Comparison of ENCODE assay signal across 18 cellular contexts in genomic region chr19:47100290-47100689, GRCh38. TPM values are rescaled to one million over a fixed set of nuclear protein-coding genes. Genes with fewer than 3 reads are reported as not detected.
DNase-seq lines count a peak whose midpoint lies in the region; ATAC-seq and TF ChIP-seq lines count a peak whose summit lies in the region.
"Had no signal": no experiment of that assay in that cellular context is flagged by ENCODE, and none has a peak within 500 bp of the region (broad histone marks: within the 10 kb centered on the region; RNA-seq: fewer than 3 reads in every experiment).

No MANE protein-coding gene starts in this region.

- ATAC-seq in activated naive CD8-positive, alpha-beta T cell treated with anti-CD3 and anti-CD28 coated beads, Interleukin-2, amount 50 U/mL, for 24 hours: no peak
- ATAC-seq in GM21576 (IDR thresholded peaks at IDR 0.05; ENCODE audit: unreplicated experiment): no peak
- ATAC-seq: left ventricle myocardium superior had no signal

- no peak overlapping the region for H3K4me3 Mint-ChIP-seq in activated CD4-positive, alpha-beta T cell treated with anti-CD3 and anti-CD28 coated beads, Interleukin-2, amount 10 ng/mL, durations not matched to agents 24 days and 14 days
- H3K4me3 Mint-ChIP-seq in activated naive CD8-positive, alpha-beta T cell treated with anti-CD3 and anti-CD28 coated beads, Interleukin-2, amount 50 U/mL, for 24 hours: no peak overlapping the region
- no peak overlapping the region for H3K4me3 Mint-ChIP-seq in progenitor cell of endocrine pancreas (ENCODE audit: low read depth)
- H3K4me3 Mint-ChIP-seq: stimulated activated naive CD8-positive, alpha-beta T cell treated with anti-CD3 and anti-CD28 coated beads, Interleukin-15, Interleukin-2, amounts not matched to agents 100 ng/mL and 50 ng/mL, for 24 hours had no signal

- H3K4me3 ChIP-seq in stomach (no peak overlapping the region), tibial nerve (no peak overlapping the region)
- H3K4me3 ChIP-seq: adrenal gland, prostate gland, smooth muscle cell, uterus had no signal

- H3K9me3 Mint-ChIP-seq in activated CD4-positive, alpha-beta T cell treated with anti-CD3 and anti-CD28 coated beads, Interleukin-2, amount 10 ng/mL, durations not matched to agents 24 days and 14 days: no peaks in the 10 kb centered on the region
- no peaks in the 10 kb centered on the region for H3K9me3 Mint-ChIP-seq in activated naive CD8-positive, alpha-beta T cell treated with anti-CD3 and anti-CD28 coated beads, Interleukin-2, amount 50 U/mL, for 24 hours
- no peaks in the 10 kb centered on the region for H3K9me3 Mint-ChIP-seq in progenitor cell of endocrine pancreas (ENCODE audit: low read depth)
- H3K9me3 Mint-ChIP-seq: stimulated activated naive CD8-positive, alpha-beta T cell treated with anti-CD3 and anti-CD28 coated beads, Interleukin-15, Interleukin-2, amounts not matched to agents 100 ng/mL and 50 ng/mL, for 24 hours had no signal

- no peaks in the 10 kb centered on the region for H3K27me3 Mint-ChIP-seq in activated CD4-positive, alpha-beta T cell treated with anti-CD3 and anti-CD28 coated beads, Interleukin-2, amount 10 ng/mL, durations not matched to agents 24 days and 14 days
- no peaks in the 10 kb centered on the region for H3K27me3 Mint-ChIP-seq in activated naive CD8-positive, alpha-beta T cell treated with anti-CD3 and anti-CD28 coated beads, Interleukin-2, amount 50 U/mL, for 24 hours
- no peaks in the 10 kb centered on the region for H3K27me3 Mint-ChIP-seq in progenitor cell of endocrine pancreas
- H3K27me3 Mint-ChIP-seq: stimulated activated naive CD8-positive, alpha-beta T cell treated with anti-CD3 and anti-CD28 coated beads, Interleukin-15, Interleukin-2, amounts not matched to agents 100 ng/mL and 50 ng/mL, for 24 hours had no signal

- DNase-seq in activated CD4-positive, alpha-beta T cell treated with anti-CD3 and anti-CD28 coated beads, Interleukin-2, amount 10 ng/mL, durations not matched to agents 24 days and 14 days: peak; percentile 69
- no peak for DNase-seq in activated CD4-positive, alpha-beta T cell treated with anti-CD3 and anti-CD28 coated beads, Interleukin-2, amount 50 U/mL, for 48 hours
- DNase-seq in LHCN-M2 (ENCODE audit: low read depth) (peak; percentile 34), progenitor cell of endocrine pancreas (ENCODE audit: low spot score, unreplicated experiment) (no peak), stomach (no peak), tibial nerve (ENCODE audit: low spot score in 2 of 2) (no peak)
- no peak for DNase-seq in activated naive CD8-positive, alpha-beta T cell treated with anti-CD3 and anti-CD28 coated beads, Interleukin-2, amount 50 U/mL, for 24 hours
- DNase-seq: activated CD8-positive, alpha-beta memory T cell treated with anti-CD3 and anti-CD28 coated beads, Interleukin-2, amount 50 U/mL, for 48 hours; adrenal gland; DMS 273 treated with DMSO at 0.1 percent for 48 hours; NCI-H1694; NCI-H526; uterus had no signal

- H3K27me3 ChIP-seq in stomach (no peaks in the 10 kb centered on the region), tibial nerve (no peaks in the 10 kb centered on the region)
- H3K27me3 ChIP-seq: adrenal gland, uterus had no signal

- H3K4me1 Mint-ChIP-seq in activated CD4-positive, alpha-beta T cell treated with anti-CD3 and anti-CD28 coated beads, Interleukin-2, amount 10 ng/mL, durations not matched to agents 24 days and 14 days: peaks cover 42% of the 10 kb centered on the region
- H3K4me1 Mint-ChIP-seq in activated naive CD8-positive, alpha-beta T cell treated with anti-CD3 and anti-CD28 coated beads, Interleukin-2, amount 50 U/mL, for 24 hours: peaks cover 57% of the 10 kb centered on the region
- peaks cover 55% of the 10 kb centered on the region for H3K4me1 Mint-ChIP-seq in progenitor cell of endocrine pancreas (ENCODE audit: low read depth)

- TF ChIP-seq POLR2A in stomach (IDR thresholded peaks at IDR 0.05): no peak
- no peak for TF ChIP-seq POLR2A in tibial nerve (IDR thresholded peaks at IDR 0.05)

- peak overlapping the region in 1 of 5 donors; percentile 4 for H3K27ac ChIP-seq in stomach
- no peak overlapping the region for H3K27ac ChIP-seq in tibial nerve
- H3K27ac ChIP-seq: adrenal gland, prostate gland, uterus had no signal

- WGBS in stomach, 5 donors: 95 to 99% (median 98%) methylated on average over 5 of the region's 5 CpGs
- WGBS in tibial nerve, 2 donors: 93 to 99% methylated on average over 5 of the region's 5 CpGs

- intact Hi-C loops in activated CD4-positive, alpha-beta T cell treated with anti-CD3 and anti-CD28 coated beads, Interleukin-2, amount 10 ng/mL, durations not matched to agents 24 days and 14 days (cut with micrococcal nuclease): no loop called here
- intact Hi-C loops in stomach (cut with DNase I; ENCODE audit: low total_unique reads): no loop called here

- H3K4me1 ChIP-seq in stomach (peaks cover 43 to 83% (median 64%) of the 10 kb centered on the region in 4 donors), tibial nerve (peaks cover 0 to 91% (median 52%) of the 10 kb centered on the region in 4 donors)

- TF ChIP-seq EP300 in stomach (IDR thresholded peaks at IDR 0.05) (no peak), tibial nerve (IDR thresholded peaks at IDR 0.05) (no peak)

- no peaks in the 10 kb centered on the region for H3K9me3 ChIP-seq in stomach
- H3K9me3 ChIP-seq in tibial nerve: no peaks in the 10 kb centered on the region
- H3K9me3 ChIP-seq: adrenal gland, prostate gland, uterus had no signal

- peaks cover 33% of the 10 kb centered on the region for H3K36me3 Mint-ChIP-seq in activated CD4-positive, alpha-beta T cell treated with anti-CD3 and anti-CD28 coated beads, Interleukin-2, amount 10 ng/mL, durations not matched to agents 24 days and 14 days (ENCODE audit: low read depth)
- H3K36me3 Mint-ChIP-seq in activated naive CD8-positive, alpha-beta T cell treated with anti-CD3 and anti-CD28 coated beads, Interleukin-2, amount 50 U/mL, for 24 hours (ENCODE audit: low read depth): peaks cover 29% of the 10 kb centered on the region
- H3K36me3 Mint-ChIP-seq in progenitor cell of endocrine pancreas (ENCODE audit: insufficient read depth): peaks cover 3% of the 10 kb centered on the region

- H3K27ac Mint-ChIP-seq in activated CD4-positive, alpha-beta T cell treated with anti-CD3 and anti-CD28 coated beads, Interleukin-2, amount 10 ng/mL, durations not matched to agents 24 days and 14 days: peak overlapping the region; percentile 67
- peak overlapping the region; percentile 55 for H3K27ac Mint-ChIP-seq in activated naive CD8-positive, alpha-beta T cell treated with anti-CD3 and anti-CD28 coated beads, Interleukin-2, amount 50 U/mL, for 24 hours
- H3K27ac Mint-ChIP-seq in progenitor cell of endocrine pancreas: peak overlapping the region; percentile 98
- H3K27ac Mint-ChIP-seq: stimulated activated naive CD8-positive, alpha-beta T cell treated with anti-CD3 and anti-CD28 coated beads, Interleukin-15, Interleukin-2, amounts not matched to agents 100 ng/mL and 50 ng/mL, for 24 hours had no signal

- TF ChIP-seq CTCF in progenitor cell of endocrine pancreas (IDR thresholded peaks at IDR 0.05; ENCODE audit: unreplicated experiment) (no peak), stomach (IDR thresholded peaks at IDR 0.05) (no peak), tibial nerve (IDR thresholded peaks at IDR 0.05) (no peak)

- H3K36me3 ChIP-seq in stomach (peaks cover 0 to 5% (median 0%) of the 10 kb centered on the region in 4 donors), tibial nerve (no peaks in the 10 kb centered on the region)
- H3K36me3 ChIP-seq: adrenal gland, prostate gland, uterus had no signal

RNA-seq across cellular contexts. Expression of gene ZC3H4, which starts 13.3 kb away (rescaled TPM):
- total RNA-seq in activated CD4-positive, alpha-beta T cell treated with anti-CD3 and anti-CD28 coated beads, Interleukin-2, amount 10 ng/mL, durations not matched to agents 24 days and 14 days: 97.3 and 103 TPM in 2 replicates
- total RNA-seq in LHCN-M2 (2014; rRNA removed): 14.9 and 17.3 TPM in 2 replicates
- 18.7 TPM for polyA plus RNA-seq in LHCN-M2 (2012)
- total RNA-seq in progenitor cell of endocrine pancreas: 90.6 and 94.7 TPM in 2 replicates
- total RNA-seq in stomach: 10 to 100 TPM; 14.7 to 78.5 (median 38.8) TPM
- polyA plus RNA-seq in stomach: 1 to 10 TPM; 4.7 to 8.5 (median 5.7) TPM
- total RNA-seq in tibial nerve: 10 to 100 TPM; 25.5 to 40.4 (median 34.2) TPM

RNA-seq across cellular contexts. Expression of gene SAE1, which starts 30.3 kb away (rescaled TPM):
- 147 and 151 TPM in 2 replicates for total RNA-seq in activated CD4-positive, alpha-beta T cell treated with anti-CD3 and anti-CD28 coated beads, Interleukin-2, amount 10 ng/mL, durations not matched to agents 24 days and 14 days
- total RNA-seq in LHCN-M2 (2014; rRNA removed): 228 and 269 TPM in 2 replicates
- 192 TPM for polyA plus RNA-seq in LHCN-M2 (2012)
- 172 and 173 TPM in 2 replicates for total RNA-seq in progenitor cell of endocrine pancreas
- total RNA-seq in stomach: 100 to 1,000 TPM in 1 of 5 donors, 10 to 100 TPM in 4; 16.2 to 373 (median 38.7) TPM
- 10 to 100 TPM; 37.8 to 53.9 (median 48.4) TPM for polyA plus RNA-seq in stomach
- total RNA-seq in tibial nerve: 10 to 100 TPM; 37.9 to 66.9 (median 50.8) TPM

RNA-seq across cellular contexts. Expression of gene TMEM160, which starts 51.9 kb away (rescaled TPM):
- 53.6 and 56.7 TPM in 2 replicates for total RNA-seq in activated CD4-positive, alpha-beta T cell treated with anti-CD3 and anti-CD28 coated beads, Interleukin-2, amount 10 ng/mL, durations not matched to agents 24 days and 14 days
- total RNA-seq in LHCN-M2 (2014; rRNA removed) (62.9 and 76.3 TPM in 2 replicates), progenitor cell of endocrine pancreas (33.6 and 35.4 TPM in 2 replicates), stomach (100 to 1,000 TPM in 1 of 5 donors, 10 to 100 TPM in 2, 1 to 10 TPM in 1, not detected in 1; 7.0 to 232 (median 23.9) TPM), tibial nerve (10 to 100 TPM; 37.5 to 78.5 (median 66.8) TPM)
- polyA plus RNA-seq in LHCN-M2 (2012): 94.8 TPM
- polyA plus RNA-seq in stomach: 10 to 100 TPM in 2 of 3 donors, 1 to 10 TPM in 1; 5.4 to 76.1 (median 59.0) TPM

Comparison
In these comparisons a context has a peak if more than half of its experiments do, and no peak if none do; other contexts are left out.
1. DNase-seq: peak in activated CD4-positive, alpha-beta T cell treated with anti-CD3 and anti-CD28 coated beads, Interleukin-2, amount 10 ng/mL, durations not matched to agents 24 days and 14 days (single experiment) and LHCN-M2 (single experiment); none in activated CD4-positive, alpha-beta T cell treated with anti-CD3 and anti-CD28 coated beads, Interleukin-2, amount 50 U/mL, for 48 hours (0 of 2), activated naive CD8-positive, alpha-beta T cell treated with anti-CD3 and anti-CD28 coated beads, Interleukin-2, amount 50 U/mL, for 24 hours (single experiment), progenitor cell of endocrine pancreas (single experiment), stomach (single experiment) and tibial nerve (0 of 2).
2. Peak in every context shown above with its lines, with median percentiles within 50 percentile points of each other: H3K27ac Mint-ChIP-seq.